Comparison of ENCODE assay signal across 8 cellular contexts in the genomic region with DNA sequence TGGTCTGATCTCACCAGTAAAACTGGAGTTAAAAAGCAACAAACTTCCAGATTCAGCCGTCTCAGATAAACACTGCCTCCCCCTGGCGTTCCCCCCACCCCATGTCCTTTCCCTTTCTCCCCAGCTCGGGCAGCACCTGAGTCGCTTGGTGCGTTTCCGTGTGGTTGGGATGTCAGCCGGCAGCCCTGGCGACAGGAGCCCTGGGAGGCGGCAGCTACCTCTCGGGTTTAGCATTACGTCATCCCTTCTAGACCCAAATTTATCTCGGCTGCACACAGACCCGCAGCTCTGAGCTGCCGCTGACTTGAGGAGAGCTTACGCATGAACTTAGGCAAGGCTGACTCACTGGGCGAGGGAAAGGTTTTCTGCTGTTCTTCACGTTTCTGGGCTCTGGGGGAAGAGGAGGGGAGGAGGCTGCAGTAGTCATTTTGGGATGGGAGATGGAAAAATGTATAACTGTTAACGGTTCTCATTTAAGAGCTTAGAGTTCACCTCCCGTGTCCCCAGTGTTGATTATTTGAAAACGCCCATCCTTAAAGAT. TPM values are rescaled to one million over a fixed set of nuclear protein-coding genes. Genes with fewer than 3 reads are reported as not detected.
A peak's percentile ranks its signal among the peaks of the same experiment; 100 is the strongest.
DNase-seq lines count a peak whose midpoint lies in the region; ATAC-seq and TF ChIP-seq lines count a peak whose summit lies in the region.

No MANE protein-coding gene starts in this region.

- H3K36me3 ChIP-seq in DND-41 (ENCODE audit: insufficient read depth, low read length) (no peaks in the 10 kb centered on the region), IMR-90 (ENCODE audit: control insufficient read depth, insufficient read depth, low read length) (no peaks in the 10 kb centered on the region), right atrium auricular region (no peaks in the 10 kb centered on the region)

- intact Hi-C loops in IMR-90 (cut with micrococcal nuclease) = loop anchor here (5.0 kb wide), 1 partner anchor 214 kb away; a partner anchor contains a TSS

- H3K18ac ChIP-seq in IMR-90 (ENCODE audit: low read depth, low read length) = no peak overlapping the region

- no TSS peak for BruUV-seq in IMR-90 (replicated peaks; lab: Mats Ljungman, UMichigan)

- in situ Hi-C loops in IMR-90 (cut with MboI; ENCODE audit: low sequenced_read_pairs) = loop anchor here (5.0 kb wide), 1 partner anchor 84 kb away; no protein-coding TSS in a partner anchor

- ATAC-seq in DND-41 (ENCODE audit: insufficient read depth, low read depth) = peak; percentile 60
- peak; percentile 53 for ATAC-seq in GM21619 (IDR thresholded peaks at IDR 0.05; ENCODE audit: unreplicated experiment)
- peak; percentile 57 for ATAC-seq in IMR-90 (ENCODE audit: low read depth)
- ATAC-seq in T-cell (replicated peaks in 1 of 4) = peak; percentile 37 to 56 (median 42)

- peak overlapping the region; percentile 62 to 75 (median 68) for H3K4me3 Mint-ChIP-seq in T-cell

- TF ChIP-seq POLR2A in IMR-90 (IDR thresholded peaks at IDR 0.05; ENCODE audit: low read depth, low read length) = no peak

- peak overlapping the region; percentile 48 for H2AFZ ChIP-seq in DND-41 (ENCODE audit: low read depth, low read length)
- peak overlapping the region; percentile 87 for H2AFZ ChIP-seq in IMR-90 (replicated peaks; ENCODE audit: low read length, poor library complexity)

- H2BK120ac ChIP-seq in IMR-90 (ENCODE audit: low read depth, low read length) = peak overlapping the region; percentile 12; the same call in 1 of the 2 replicates

- H3K4me1 ChIP-seq in DND-41 (ENCODE audit: insufficient read depth, low read length) (peaks cover 26% of the 10 kb centered on the region), IMR-90 (ENCODE audit: control insufficient read depth, insufficient read depth, low read length) (peaks cover 15% of the 10 kb centered on the region), right atrium auricular region (peaks cover 0 to 45% of the 10 kb centered on the region in 2 donors)

- H3K79me2 ChIP-seq in DND-41 (ENCODE audit: insufficient read depth, low read length) = no peaks in the 10 kb centered on the region

- H4K8ac ChIP-seq in IMR-90 (ENCODE audit: low read depth in 2 of 2, low read length in 2 of 2) = peak overlapping the region; percentile 7 to 22; a peak in 2 of 4 replicates

- no peak overlapping the region for H2AK5ac ChIP-seq in IMR-90 (ENCODE audit: low read depth, low read length)

- H3K4me2 ChIP-seq in DND-41 (ENCODE audit: insufficient read depth, low read length) (peak overlapping the region; percentile 59), IMR-90 (ENCODE audit: low read depth, low read length) (peak overlapping the region; percentile 71)

- no peaks in the 10 kb centered on the region for H3K27me3 Mint-ChIP-seq in T-cell

- peaks cover 0 to 2% of the 10 kb centered on the region in 2 experiments; a peak in 2 of 4 replicates for H3K79me1 ChIP-seq in IMR-90 (ENCODE audit: low read depth in 1 of 2, low read length in 2 of 2)

- H4K91ac ChIP-seq in IMR-90 (ENCODE audit: insufficient read depth, low read depth, low read length) = peak overlapping the region; percentile 16; the same call in 1 of the 2 replicates

- H3K9me1 ChIP-seq in IMR-90 (ENCODE audit: insufficient read depth, low read length) = no peaks in the 10 kb centered on the region

- H2BK5ac ChIP-seq in IMR-90 (ENCODE audit: low read depth, low read length, poor library complexity, severe bottlenecking) = peak overlapping the region; percentile 47

- CTCF ChIA-PET in IMR-90 (lab: Yijun Ruan, JAX) (interaction anchor here (1.0 to 1.7 kb wide), 3 partner anchors 11 to 83 kb away, joined by 4 to 6 read pairs (median 6); no protein-coding TSS in a partner anchor), T-cell (lab: Charles Lee) (interaction anchor here (0.8 to 8.4 kb wide), 12 partner anchors 12 to 356 kb away, joined by 3 to 94 read pairs (median 4); a partner anchor contains a TSS)

- H4K20me1 ChIP-seq in DND-41 (ENCODE audit: insufficient read depth, low read length) (no peaks in the 10 kb centered on the region), IMR-90 (ENCODE audit: insufficient read depth, low read length) (peaks cover 3% of the 10 kb centered on the region)

- H3K9me3 ChIP-seq in DND-41 (ENCODE audit: insufficient read depth, low read length, severe bottlenecking) (no peaks in the 10 kb centered on the region), IMR-90 (ENCODE audit: control insufficient read depth, insufficient read depth, low read length) (no peaks in the 10 kb centered on the region), right atrium auricular region (no peaks in the 10 kb centered on the region)

- H3K9me3 Mint-ChIP-seq in T-cell = no peaks in the 10 kb centered on the region

- no peak overlapping the region for H3K56ac ChIP-seq in IMR-90 (ENCODE audit: extremely low read depth, insufficient read depth, low read length)

- H2BK15ac ChIP-seq in IMR-90 (ENCODE audit: low read depth, low read length) = no peak overlapping the region; the same call in 2 of the 3 replicates

- POLR2A ChIA-PET in IMR-90 (lab: Charles Lee; ENCODE audit: unreplicated experiment) (no interaction called here), T-cell (lab: Charles Lee) (interaction anchor here (0.5 to 1.9 kb wide), 9 partner anchors 9 to 325 kb away, joined by 3 to 21 read pairs (median 4); no protein-coding TSS in a partner anchor)

- H3K27ac ChIP-seq in DND-41 (ENCODE audit: low read length) (no peak overlapping the region), IMR-90 (ENCODE audit: insufficient read depth, low read length) (peak overlapping the region; percentile 50), right atrium auricular region (peak overlapping the region; percentile 85 to 88)

- H3K4ac ChIP-seq in IMR-90 (ENCODE audit: low read depth, low read length) = no peak overlapping the region

- 3% methylated on average over 5 of the region's 20 CpGs; no CpG with 5 or more reads in 1 of the 2 experiments for WGBS in IMR-90 (ENCODE audit: extremely low coverage in 2 of 2, insufficient read length in 1 of 2), 2 experiments

- H3K9ac ChIP-seq in DND-41 (ENCODE audit: low read depth, low read length) = peak overlapping the region; percentile 11; the same call in 1 of the 2 replicates
- H3K9ac ChIP-seq in IMR-90 (ENCODE audit: low read depth, low read length) = peak overlapping the region; percentile 18; the same call in 1 of the 2 replicates

- H4K5ac ChIP-seq in IMR-90 (ENCODE audit: low read depth, low read length) = no peak overlapping the region

- peak; percentile 63 for TF ChIP-seq CTCF in DND-41 (IDR thresholded peaks at IDR 0.05; ENCODE audit: borderline replicate concordance, extremely low read depth, low read length, poor library complexity, severe bottlenecking)
- TF ChIP-seq CTCF in IMR-90 (conservative IDR thresholded peaks at IDR 0.05; ENCODE audit: low read depth, low read length) = peak; percentile 18; the same call in 1 of the 2 replicates
- peak in 1 of 2 donors; percentile 56 for TF ChIP-seq CTCF in right atrium auricular region (IDR thresholded peaks at IDR 0.05)

- H3K27me3 ChIP-seq in DND-41 (ENCODE audit: insufficient read depth, low read length, poor library complexity) = peaks cover 22% of the 10 kb centered on the region
- H3K27me3 ChIP-seq in IMR-90 (ENCODE audit: control insufficient read depth, insufficient read depth, low read length) = no peaks in the 10 kb centered on the region
- no peaks in the 10 kb centered on the region for H3K27me3 ChIP-seq in right atrium auricular region

- H3K4me1 Mint-ChIP-seq in T-cell = peaks cover 36 to 60% (median 44%) of the 10 kb centered on the region in 3 donors

- no peak overlapping the region for H3K14ac ChIP-seq in IMR-90 (replicated peaks; ENCODE audit: low read depth, low read length)

- H3K36me3 Mint-ChIP-seq in T-cell = no peaks in the 10 kb centered on the region

- H2BK20ac ChIP-seq in IMR-90 (ENCODE audit: low read depth, low read length) = no peak overlapping the region

- peak; percentile 10; the same call in 1 of the 2 replicates for TF ChIP-seq RAD21 in IMR-90 (IDR thresholded peaks at IDR 0.05; ENCODE audit: low read length)

- H3K23ac ChIP-seq in IMR-90 (ENCODE audit: low read depth, low read length) = no peak overlapping the region

- DNase-seq in DND-41 = peak; percentile 68
- peak; percentile 98 for DNase-seq in IMR-90
- DNase-seq in T-cell = peak; percentile 32 to 82 (median 68)
- peak; percentile 87 for DNase-seq in amniotic stem cell (lab: John Stamatoyannopoulos, UW)
- peak; percentile 95 for DNase-seq in right atrium auricular region (ENCODE audit: low spot score)
- DNase-seq in putamen (ENCODE audit: low spot score) = peak; percentile 90
- no peak for DNase-seq in NCI-H1048 (lab: John Stamatoyannopoulos, UW)

- H3K4me3 ChIP-seq in DND-41 (ENCODE audit: low read depth in 1 of 2, low read length in 2 of 2) (peak overlapping the region in 1 of 2 experiments; percentile 31; a peak in 2 of 4 replicates), IMR-90 (ENCODE audit: insufficient read depth, low read depth, low read length) (peak overlapping the region; percentile 46), right atrium auricular region (peak overlapping the region; percentile 21 to 44)

- peak overlapping the region; percentile 59 to 76 for H3K27ac Mint-ChIP-seq in T-cell

- no peak overlapping the region for H2AK9ac ChIP-seq in IMR-90 (replicated peaks; ENCODE audit: low read depth, low read length, poor library complexity)

- dilution Hi-C loops in IMR-90 (cut with HindIII; ENCODE audit: low sequenced_read_pairs, unreplicated experiment) = no loop called here

TF ChIP-seq in IMR-90, 13 proteins besides CTCF, POLR2A, EP300 and RAD21 (continues in another document):
- 0 out of 2 replicates have a peak, but pooled peaks have one; percentile 16 for TF ChIP-seq SMC3 (IDR thresholded peaks at IDR 0.05; ENCODE audit: low read depth, low read length)
- peak; percentile 90 for TF ChIP-seq FOS (IDR thresholded peaks at IDR 0.05; ENCODE audit: low read depth, low read length)
- peak; percentile 92 for TF ChIP-seq CEBPB (IDR thresholded peaks at IDR 0.05; ENCODE audit: low read depth, low read length)
- 0 out of 2 replicates have a peak, but pooled peaks have one; percentile 2 for TF ChIP-seq NFE2L2 (IDR thresholded peaks at IDR 0.05; ENCODE audit: low read depth, low read length)
- TF ChIP-seq RFX5 (IDR thresholded peaks at IDR 0.05; ENCODE audit: low read depth, low read length) = no peak
- peak; percentile 88 for TF ChIP-seq BHLHE40 (IDR thresholded peaks at IDR 0.05; ENCODE audit: low read depth, low read length)
- 0 out of 2 replicates have a peak, but pooled peaks have one; percentile 16 for TF ChIP-seq MXI1 (IDR thresholded peaks at IDR 0.05; ENCODE audit: borderline replicate concordance, low read depth, low read length)
- no peak for TF ChIP-seq RCOR1 (IDR thresholded peaks at IDR 0.05; ENCODE audit: insufficient replicate concordance, low read length)
- peak; percentile 60; the same call in 1 of the 2 replicates for TF ChIP-seq MAZ (IDR thresholded peaks at IDR 0.05; ENCODE audit: borderline replicate concordance, low read depth, low read length)

RNA-seq across cellular contexts. Expression of a gene that starts 14.4 kb away (rescaled TPM):
- total RNA-seq in IMR-90 (2012; rRNA removed) (7.5 and 11.8 TPM in 2 replicates), T-cell (10 to 100 TPM; 40.2 to 54.1 (median 44.4) TPM), right atrium auricular region (10 to 100 TPM; 50.8 to 78.8 TPM)
- polyA plus RNA-seq in IMR-90 (2012; rRNA removed) = 4.5 and 7.2 TPM in 2 replicates
- 0.90 and 3.1 TPM in 2 replicates for polyA plus RNA-seq in IMR-90 (2012; cell fraction: cytosol; rRNA removed)
- 1.8 and 11.5 TPM in 2 replicates for polyA plus RNA-seq in IMR-90 (2012; cell fraction: nucleus; rRNA removed; ENCODE audit: low replicate concordance)
